In genomic region chr5:32362527-32362926, GRCh38 we compare ENCODE assay signal across 33 cellular contexts.
"Had no signal": no experiment of that assay in that cellular context is flagged by ENCODE, and none has a peak within 500 bp of the region (broad histone marks: within the 10 kb centered on the region; RNA-seq: fewer than 3 reads in every experiment).

No MANE protein-coding gene starts in this region.

- H3K4me3 Mint-ChIP-seq: activated CD4-positive, alpha-beta memory T cell treated with anti-CD3 and anti-CD28 coated beads, Interleukin-2, amount 10 ng/mL, durations not matched to agents 7 days and 5 days; activated CD4-positive, alpha-beta T cell treated with anti-CD3 and anti-CD28 coated beads for 36 hours; activated CD4-positive, alpha-beta T cell treated with anti-CD3 and anti-CD28 coated beads, Interleukin-2, amount 10 ng/mL, durations not matched to agents 24 days and 14 days; activated naive CD4-positive, alpha-beta T cell treated with anti-CD3 and anti-CD28 coated beads for 36 hours; activated naive CD4-positive, alpha-beta T cell treated with anti-CD3 and anti-CD28 coated beads, Interleukin-2, amount 50 U/mL, for 24 hours; activated naive CD8-positive, alpha-beta T cell treated with anti-CD3 and anti-CD28 coated beads for 36 hours; activated naive CD8-positive, alpha-beta T cell treated with anti-CD3 and anti-CD28 coated beads, Interleukin-2, amount 50 U/mL, for 24 hours; activated T-cell treated with anti-CD3 and anti-CD28 coated beads, Interleukin-2, amount 50 U/mL, for 24 hours; activated T-helper 1 cell treated with anti-CD3 and anti-CD28 coated beads, Interleukin-12 subunit alpha, Interleukin-12 subunit beta, Interleukin-2, Interleukin-4 antibody, amounts not matched to agents 30 ng/mL and 10 ng/mL and 1 ng/mL, durations not matched to agents 14 hours and 24 hours and 36 hours; brain; T-helper 17 cell; T-helper 2 cell treated with Interferon-gamma antibody and Interleukin-4, amounts not matched to agents 5 μg/mL and 100 μg/mL, for 36 hours had no signal

- DNase-seq: activated CD4-positive, alpha-beta memory T cell treated with anti-CD3 and anti-CD28 coated beads, Interleukin-2, amount 10 ng/mL, durations not matched to agents 7 days and 5 days; activated CD4-positive, alpha-beta T cell treated with anti-CD3 and anti-CD28 coated beads for 36 hours; activated CD4-positive, alpha-beta T cell treated with anti-CD3 and anti-CD28 coated beads, Interleukin-2, amount 10 ng/mL, durations not matched to agents 24 days and 14 days; activated CD4-positive, alpha-beta T cell treated with anti-CD3 and anti-CD28 coated beads, Interleukin-2, amount 50 U/mL, for 4 hours; activated CD4-positive, CD25-positive, alpha-beta regulatory T cell; activated CD4-positive, CD25-positive, alpha-beta regulatory T cell treated with anti-CD3 and anti-CD28 coated beads, Interleukin-2, amount 50 U/mL, for 72 hours; activated CD8-positive, alpha-beta memory T cell treated with anti-CD3 and anti-CD28 coated beads, Interleukin-2, amount 50 U/mL, for 48 hours; activated effector memory CD4-positive, alpha-beta T cell treated with anti-CD3 and anti-CD28 coated beads, Interleukin-2, amount 50 U/mL, for 16 hours; activated naive CD4-positive, alpha-beta T cell treated with anti-CD3 and anti-CD28 coated beads for 36 hours; activated naive CD8-positive, alpha-beta T cell treated with anti-CD3 and anti-CD28 coated beads for 36 hours; activated naive CD8-positive, alpha-beta T cell treated with anti-CD3 and anti-CD28 coated beads, Interleukin-2, amount 50 U/mL, for 24 hours; activated T-cell treated with anti-CD3 and anti-CD28 coated beads for 4 hours; activated T-cell treated with anti-CD3 and anti-CD28 coated beads, Interleukin-2, amount 50 U/mL, for 24 hours; adrenal gland; central memory CD4-positive, alpha-beta T cell; cerebellar nuclear complex; colonic mucosa; effector CD8-positive, alpha-beta T cell; esophagus squamous epithelium; foreskin fibroblast; head of caudate nucleus; hippocampal formation; T-helper 17 cell; T1000 had no signal

- ATAC-seq: activated CD4-positive, alpha-beta T cell treated with anti-CD3 and anti-CD28 coated beads for 36 hours; activated naive CD8-positive, alpha-beta T cell treated with anti-CD3 and anti-CD28 coated beads, Interleukin-2, amount 50 U/mL, for 24 hours; T-helper 17 cell had no signal

- H3K27ac Mint-ChIP-seq: activated CD4-positive, alpha-beta memory T cell treated with anti-CD3 and anti-CD28 coated beads, Interleukin-2, amount 10 ng/mL, durations not matched to agents 7 days and 5 days; activated CD4-positive, alpha-beta T cell treated with anti-CD3 and anti-CD28 coated beads for 36 hours; activated CD4-positive, alpha-beta T cell treated with anti-CD3 and anti-CD28 coated beads, Interleukin-2, amount 10 ng/mL, durations not matched to agents 24 days and 14 days; activated naive CD4-positive, alpha-beta T cell treated with anti-CD3 and anti-CD28 coated beads for 36 hours; activated naive CD8-positive, alpha-beta T cell treated with anti-CD3 and anti-CD28 coated beads for 36 hours; activated naive CD8-positive, alpha-beta T cell treated with anti-CD3 and anti-CD28 coated beads, Interleukin-2, amount 50 U/mL, for 24 hours; activated T-cell treated with anti-CD3 and anti-CD28 coated beads, Interleukin-2, amount 50 U/mL, for 24 hours; activated T-helper 1 cell treated with anti-CD3 and anti-CD28 coated beads, Interleukin-12 subunit alpha, Interleukin-12 subunit beta, Interleukin-2, Interleukin-4 antibody, amounts not matched to agents 30 ng/mL and 10 ng/mL and 1 ng/mL, durations not matched to agents 14 hours and 24 hours and 36 hours; activated T-helper 2 cell treated with anti-CD3 and anti-CD28 coated beads, Interferon-gamma antibody, Interleukin-2, Interleukin-4, amounts not matched to agents 10 μg/mL and 5 μg/mL and 100 μg/mL, durations not matched to agents 14 hours and 24 hours and 36 hours; T-helper 17 cell; T-helper 2 cell treated with Interferon-gamma antibody and Interleukin-4, amounts not matched to agents 5 μg/mL and 100 μg/mL, for 36 hours had no signal

- H3K9me3 ChIP-seq: adrenal gland, ascending aorta, breast epithelium, colonic mucosa, esophagus squamous epithelium had no signal

- H3K27me3 Mint-ChIP-seq: activated CD4-positive, alpha-beta memory T cell treated with anti-CD3 and anti-CD28 coated beads, Interleukin-2, amount 10 ng/mL, durations not matched to agents 7 days and 5 days; activated CD4-positive, alpha-beta T cell treated with anti-CD3 and anti-CD28 coated beads for 36 hours; activated CD4-positive, alpha-beta T cell treated with anti-CD3 and anti-CD28 coated beads, Interleukin-2, amount 10 ng/mL, durations not matched to agents 24 days and 14 days; activated naive CD4-positive, alpha-beta T cell treated with anti-CD3 and anti-CD28 coated beads, Interleukin-2, amount 50 U/mL, for 24 hours; activated naive CD8-positive, alpha-beta T cell treated with anti-CD3 and anti-CD28 coated beads for 36 hours; activated naive CD8-positive, alpha-beta T cell treated with anti-CD3 and anti-CD28 coated beads, Interleukin-2, amount 50 U/mL, for 24 hours; activated T-cell treated with anti-CD3 and anti-CD28 coated beads, Interleukin-2, amount 50 U/mL, for 24 hours; brain; T-helper 17 cell had no signal

- H3K36me3 ChIP-seq: breast epithelium, colonic mucosa had no signal

- H3K9me3 Mint-ChIP-seq: activated CD4-positive, alpha-beta memory T cell treated with anti-CD3 and anti-CD28 coated beads, Interleukin-2, amount 10 ng/mL, durations not matched to agents 7 days and 5 days; activated CD4-positive, alpha-beta T cell treated with anti-CD3 and anti-CD28 coated beads, Interleukin-2, amount 10 ng/mL, durations not matched to agents 24 days and 14 days; activated naive CD4-positive, alpha-beta T cell treated with anti-CD3 and anti-CD28 coated beads for 36 hours; activated naive CD4-positive, alpha-beta T cell treated with anti-CD3 and anti-CD28 coated beads, Interleukin-2, amount 50 U/mL, for 24 hours; activated naive CD8-positive, alpha-beta T cell treated with anti-CD3 and anti-CD28 coated beads for 36 hours; activated naive CD8-positive, alpha-beta T cell treated with anti-CD3 and anti-CD28 coated beads, Interleukin-2, amount 50 U/mL, for 24 hours; activated T-cell treated with anti-CD3 and anti-CD28 coated beads, Interleukin-2, amount 50 U/mL, for 24 hours; activated T-helper 1 cell treated with anti-CD3 and anti-CD28 coated beads, Interleukin-12 subunit alpha, Interleukin-12 subunit beta, Interleukin-2, Interleukin-4 antibody, amounts not matched to agents 30 ng/mL and 10 ng/mL and 1 ng/mL, durations not matched to agents 14 hours and 24 hours and 36 hours; activated T-helper 2 cell treated with anti-CD3 and anti-CD28 coated beads, Interferon-gamma antibody, Interleukin-2, Interleukin-4, amounts not matched to agents 10 μg/mL and 5 μg/mL and 100 μg/mL, durations not matched to agents 14 hours and 24 hours and 36 hours; brain; T-helper 2 cell treated with Interferon-gamma antibody and Interleukin-4, amounts not matched to agents 5 μg/mL and 100 μg/mL, for 36 hours had no signal

- H3K4me1 ChIP-seq: adrenal gland, ascending aorta, breast epithelium, colonic mucosa, esophagus squamous epithelium had no signal

- H3K27me3 ChIP-seq: adrenal gland, ascending aorta, breast epithelium, cardiac muscle cell, colonic mucosa, esophagus squamous epithelium had no signal

- H3K4me1 Mint-ChIP-seq: activated CD4-positive, alpha-beta memory T cell treated with anti-CD3 and anti-CD28 coated beads, Interleukin-2, amount 10 ng/mL, durations not matched to agents 7 days and 5 days; brain; T-helper 17 cell had no signal

- H3K4me3 ChIP-seq: adrenal gland, ascending aorta, breast epithelium, cardiac muscle cell, colonic mucosa, esophagus squamous epithelium had no signal

- H3K27ac ChIP-seq: adrenal gland, ascending aorta, breast epithelium, cardiac muscle cell, colonic mucosa, epithelial cell of prostate, esophagus squamous epithelium had no signal
